In the genomic region with DNA sequence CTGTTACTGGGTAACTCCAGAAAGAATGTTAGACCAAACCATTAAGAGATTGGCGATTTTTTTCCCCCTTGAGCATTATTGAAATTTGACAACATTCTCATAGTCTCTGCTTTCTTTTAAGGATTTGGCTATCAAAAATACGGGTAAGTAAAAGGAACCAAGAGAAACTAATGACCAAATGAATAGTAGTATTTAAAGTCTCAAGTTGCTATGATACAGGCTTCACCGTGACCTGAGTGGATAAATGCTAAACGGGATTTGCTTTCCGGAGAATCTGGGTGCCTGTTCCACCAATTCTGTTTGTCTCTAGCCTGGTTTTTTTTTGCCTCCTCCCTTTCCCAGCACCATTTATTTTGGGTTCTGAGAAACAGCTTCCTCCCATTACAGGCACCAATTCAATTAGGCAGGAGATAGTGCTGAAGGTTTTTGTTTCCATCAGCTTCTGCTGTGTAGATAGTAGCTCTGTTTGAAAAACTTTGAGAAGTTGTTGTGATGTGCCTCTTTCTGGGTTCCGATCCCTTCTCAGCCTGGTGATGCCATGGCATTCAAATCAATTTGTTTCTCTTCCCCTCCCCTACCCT, we compare ENCODE assay signal across 15 cellular contexts.
A peak's percentile ranks its signal among the peaks of the same experiment; 100 is the strongest.
DNase-seq lines count a peak whose midpoint lies in the region; ATAC-seq and TF ChIP-seq lines count a peak whose summit lies in the region.
"Had no signal": no experiment of that assay in that cellular context is flagged by ENCODE, and none has a peak within 500 bp of the region (broad histone marks: within the 10 kb centered on the region; RNA-seq: fewer than 3 reads in every experiment).

No MANE protein-coding gene starts in this region.

- H3K36me3 ChIP-seq in SK-N-MC (ENCODE audit: insufficient read depth, low read length) (no peaks in the 10 kb centered on the region), endocrine pancreas (ENCODE audit: control insufficient read depth, insufficient read depth, low read length) (no peaks in the 10 kb centered on the region)
- H3K36me3 ChIP-seq: SJSA1 had no signal

- peak overlapping the region; percentile 72 for H3K27ac ChIP-seq in SK-N-MC
- peak overlapping the region; percentile 40 for H3K27ac ChIP-seq in substantia nigra (ENCODE audit: low read depth, low read length, poor library complexity, severe bottlenecking)
- H3K27ac ChIP-seq: parathyroid adenoma, SJSA1 had no signal

- TF ChIP-seq CTCF in mesothelial cell of epicardium (IDR thresholded peaks at IDR 0.05; ENCODE audit: unreplicated experiment) = no peak
- no peak for TF ChIP-seq CTCF in chondrocyte (IDR thresholded peaks at IDR 0.05)

- H3K4me1 ChIP-seq in endocrine pancreas (ENCODE audit: control insufficient read depth, insufficient read depth, low read length) = no peaks in the 10 kb centered on the region
- H3K4me1 ChIP-seq: parathyroid adenoma, SJSA1 had no signal

- peak overlapping the region; percentile 55 for H3K27ac Mint-ChIP-seq in mesothelial cell of epicardium
- H3K27ac Mint-ChIP-seq in chondrocyte (ENCODE audit: unreplicated experiment) = no peak overlapping the region
- H3K27ac Mint-ChIP-seq: CD8-positive, alpha-beta T cell had no signal

- H3K9ac ChIP-seq in SK-N-MC (ENCODE audit: insufficient read length) (no peak overlapping the region), endocrine pancreas (ENCODE audit: control insufficient read depth, insufficient read depth, low read length) (no peak overlapping the region)
- H3K9ac ChIP-seq: parathyroid adenoma had no signal

- H3K9me3 ChIP-seq in SK-N-MC (ENCODE audit: low read depth, low read length) = no peaks in the 10 kb centered on the region
- no peaks in the 10 kb centered on the region for H3K9me3 ChIP-seq in endocrine pancreas (ENCODE audit: control insufficient read depth, low read length)
- H3K9me3 ChIP-seq: SJSA1 had no signal

- no peak for ATAC-seq in GM18505 (IDR thresholded peaks at IDR 0.05; ENCODE audit: unreplicated experiment)
- ATAC-seq: CD8-positive, alpha-beta T cell had no signal

- intact Hi-C loops in posterior cingulate gyrus (cut with DNase I) = loop anchor here (10.0 kb wide), 1 partner anchor 64 kb away; no protein-coding TSS in a partner anchor

- no peaks in the 10 kb centered on the region for H3K36me3 Mint-ChIP-seq in mesothelial cell of epicardium
- H3K36me3 Mint-ChIP-seq in chondrocyte (ENCODE audit: low read depth) = no peaks in the 10 kb centered on the region
- H3K36me3 Mint-ChIP-seq: CD8-positive, alpha-beta T cell had no signal

- H3K4me3 ChIP-seq in SK-N-MC (no peak overlapping the region), endocrine pancreas (ENCODE audit: control insufficient read depth, insufficient read depth, low read length) (peak overlapping the region; percentile 57)
- H3K4me3 ChIP-seq: SJSA1 had no signal

- H3K27me3 Mint-ChIP-seq in mesothelial cell of epicardium (ENCODE audit: low read depth) (no peaks in the 10 kb centered on the region), chondrocyte (ENCODE audit: low read depth) (no peaks in the 10 kb centered on the region)

- H3K9me3 Mint-ChIP-seq in mesothelial cell of epicardium (no peaks in the 10 kb centered on the region), chondrocyte (ENCODE audit: low read depth) (no peaks in the 10 kb centered on the region)
- H3K9me3 Mint-ChIP-seq: CD8-positive, alpha-beta T cell had no signal

- H3K27me3 ChIP-seq in endocrine pancreas (ENCODE audit: control insufficient read depth, insufficient read depth, low read length) = no peaks in the 10 kb centered on the region
- H3K27me3 ChIP-seq: SJSA1 had no signal

- TF ChIP-seq POLR2A in GM18505 (IDR thresholded peaks at IDR 0.05; ENCODE audit: borderline replicate concordance, extremely low read depth, insufficient read depth, insufficient read length) = no peak

- DNase-seq in SK-N-MC (ENCODE audit: low read depth, low spot score) = no peak
- no peak for DNase-seq in mesothelial cell of epicardium (ENCODE audit: low spot score in 2 of 2, unreplicated experiment in 2 of 2)
- DNase-seq in substantia nigra (lab: John Stamatoyannopoulos, UW) = peak in 1 of 49 donors; percentile 49
- DNase-seq in posterior cingulate gyrus = no peak
- DNase-seq in NCI-H1694 treated with DMSO at 0.1 percent for 48 hours (lab: John Stamatoyannopoulos, UW) = no peak
- DNase-seq in chondrocyte (ENCODE audit: low spot score) = no peak
- DNase-seq: activated effector memory CD4-positive, alpha-beta T cell treated with Interleukin-2 at 50 U/mL for 16 hours; CD8-positive, alpha-beta T cell; cerebellar nuclear complex; NCI-H526; stimulated activated CD4-positive, alpha-beta T cell treated with anti-CD3 and anti-CD28 coated beads, Interleukin-12 subunit alpha, Interleukin-12 subunit beta, amount 100 ng/mL, for 4 hours had no signal

- H3K4me1 Mint-ChIP-seq in mesothelial cell of epicardium (peaks cover 67% of the 10 kb centered on the region), chondrocyte (ENCODE audit: low read depth) (peaks cover 34% of the 10 kb centered on the region)

- no peak overlapping the region for H3K4me3 Mint-ChIP-seq in mesothelial cell of epicardium
- H3K4me3 Mint-ChIP-seq in chondrocyte (ENCODE audit: unreplicated experiment) = no peak overlapping the region
- H3K4me3 Mint-ChIP-seq: CD8-positive, alpha-beta T cell had no signal
